In the genomic region with DNA sequence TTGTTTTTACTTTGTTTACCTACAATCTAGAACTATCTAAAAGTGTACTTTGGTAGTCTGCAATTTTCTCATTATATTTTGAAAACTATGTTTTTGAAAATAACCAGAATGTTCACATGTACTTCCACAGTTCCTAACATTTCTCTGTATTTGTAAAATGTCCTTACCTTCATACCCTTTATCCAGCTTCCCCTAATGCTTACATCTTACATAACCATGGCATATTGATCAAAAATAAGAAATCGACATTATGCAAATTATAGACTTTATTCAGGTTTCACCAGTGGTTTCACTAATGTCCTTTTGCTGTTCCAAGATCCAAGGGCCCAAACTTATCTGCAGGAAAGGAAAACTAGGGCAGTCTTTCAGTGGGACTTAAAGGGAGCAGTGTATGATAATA, we compare ENCODE assay signal across 10 cellular contexts.
"Had no signal": no experiment of that assay in that cellular context is flagged by ENCODE, and none has a peak within 500 bp of the region (broad histone marks: within the 10 kb centered on the region; RNA-seq: fewer than 3 reads in every experiment).

No MANE protein-coding gene starts in this region.

- H3K4me2 ChIP-seq: KMS-11 had no signal

- FAIRE-seq: HTR-8/SVneo, K562 had no signal

- H3K4me1 Mint-ChIP-seq: IgD-negative memory B cell had no signal

- H3K27ac Mint-ChIP-seq: IgD-negative memory B cell had no signal

- DNase-seq: IMR-90, Karpas-422, Kasumi-1, KBM-7, KG1 had no signal

- H3K9me3 Mint-ChIP-seq: IgD-negative memory B cell had no signal

- H3K4me3 Mint-ChIP-seq: IgD-negative memory B cell had no signal

- H3K4me3 ChIP-seq: K562 had no signal

- H3K9ac ChIP-seq: KMS-11 had no signal

- H3K27ac ChIP-seq: HL-60, KMS-11 had no signal

- ATAC-seq: K562 had no signal

- H3K27me3 Mint-ChIP-seq: IgD-negative memory B cell had no signal
